ENCODE assay signal across 19 cellular contexts in the genomic region with DNA sequence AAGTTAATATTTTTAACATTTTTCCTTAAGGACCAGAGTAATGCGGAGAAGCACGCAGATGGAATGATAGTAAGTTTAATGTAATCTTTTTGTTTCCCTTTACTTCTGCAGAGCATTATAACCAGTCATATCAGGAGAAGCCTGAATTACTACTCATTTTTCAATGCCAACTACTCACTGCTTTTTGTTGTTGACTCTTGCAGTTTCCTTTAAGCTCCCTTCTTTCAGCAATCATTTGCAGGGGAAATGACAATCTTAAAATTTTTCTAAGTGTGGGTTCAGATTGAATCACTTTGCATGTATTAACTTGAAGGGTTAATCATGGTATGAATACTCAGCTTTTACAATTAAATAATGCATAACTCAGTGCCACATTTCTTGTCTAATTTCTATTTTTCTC.
DNase-seq lines count a peak whose midpoint lies in the region; ATAC-seq and TF ChIP-seq lines count a peak whose summit lies in the region.
"Had no signal": no experiment of that assay in that cellular context is flagged by ENCODE, and none has a peak within 500 bp of the region (broad histone marks: within the 10 kb centered on the region; RNA-seq: fewer than 3 reads in every experiment).

No MANE protein-coding gene starts in this region.

- no peak overlapping the region for H3K56ac ChIP-seq in mesendoderm (ENCODE audit: low read length)

- H4K5ac ChIP-seq in mesendoderm (ENCODE audit: low read length) = no peak overlapping the region

- H2BK5ac ChIP-seq in mesendoderm (ENCODE audit: low read length) = no peak overlapping the region

- ATAC-seq in activated CD4-positive, alpha-beta T cell treated with anti-CD3 and anti-CD28 coated beads for 36 hours = peak; percentile 86
- peak; percentile 37 to 96 for ATAC-seq in activated naive CD4-positive, alpha-beta T cell treated with anti-CD3 and anti-CD28 coated beads, Interleukin-2, amount 50 U/mL, for 72 hours
- no peak for ATAC-seq in naive thymus-derived CD8-positive, alpha-beta T cell
- ATAC-seq: HCT116 had no signal

- peaks cover 33% of the 10 kb centered on the region for H3K36me3 Mint-ChIP-seq in activated CD4-positive, alpha-beta T cell treated with anti-CD3 and anti-CD28 coated beads for 36 hours (ENCODE audit: low read depth)
- H3K36me3 Mint-ChIP-seq in activated CD4-positive, alpha-beta T cell treated with anti-CD3 and anti-CD28 coated beads, Interleukin-2, amount 10 ng/mL, durations not matched to agents 7 days and 5 days (ENCODE audit: low read depth) = peaks cover 25% of the 10 kb centered on the region
- peaks cover 5 to 23% of the 10 kb centered on the region in 2 donors for H3K36me3 Mint-ChIP-seq in activated naive CD4-positive, alpha-beta T cell treated with anti-CD3 and anti-CD28 coated beads, Interleukin-2, amount 50 U/mL, for 72 hours
- peaks cover 13% of the 10 kb centered on the region for H3K36me3 Mint-ChIP-seq in activated naive CD4-positive, alpha-beta T cell treated with anti-CD3 and anti-CD28 coated beads for 36 hours (ENCODE audit: low read depth)
- peaks cover 9 to 53% (median 22%) of the 10 kb centered on the region in 3 donors for H3K36me3 Mint-ChIP-seq in naive thymus-derived CD8-positive, alpha-beta T cell

- H3K9me3 Mint-ChIP-seq in activated CD4-positive, alpha-beta T cell treated with anti-CD3 and anti-CD28 coated beads for 36 hours (ENCODE audit: low read depth) = no peaks in the 10 kb centered on the region
- no peaks in the 10 kb centered on the region for H3K9me3 Mint-ChIP-seq in activated CD4-positive, alpha-beta T cell treated with anti-CD3 and anti-CD28 coated beads, Interleukin-2, amount 10 ng/mL, durations not matched to agents 7 days and 5 days
- H3K9me3 Mint-ChIP-seq in activated naive CD4-positive, alpha-beta T cell treated with anti-CD3 and anti-CD28 coated beads, Interleukin-2, amount 50 U/mL, for 72 hours = no peaks in the 10 kb centered on the region
- peaks cover 2% of the 10 kb centered on the region for H3K9me3 Mint-ChIP-seq in activated naive CD4-positive, alpha-beta T cell treated with anti-CD3 and anti-CD28 coated beads for 36 hours
- peaks cover 0 to 5% (median 0%) of the 10 kb centered on the region in 9 donors for H3K9me3 Mint-ChIP-seq in naive thymus-derived CD8-positive, alpha-beta T cell
- H3K9me3 Mint-ChIP-seq: HFFc6 had no signal

- H3K23ac ChIP-seq in mesendoderm (ENCODE audit: low read length) = no peak overlapping the region

- no peak overlapping the region for H3K4ac ChIP-seq in mesendoderm (ENCODE audit: low read depth, low read length)

- H3K27ac ChIP-seq in mesendoderm (ENCODE audit: low read depth, low read length) = no peak overlapping the region
- H3K27ac ChIP-seq: BLaER1, HL-60 had no signal

- H3K79me1 ChIP-seq in mesendoderm (ENCODE audit: low read length) = no peaks in the 10 kb centered on the region

- no peak for DNase-seq in activated CD4-positive, alpha-beta T cell treated with anti-CD3 and anti-CD28 coated beads for 36 hours
- DNase-seq in activated CD4-positive, alpha-beta T cell treated with anti-CD3 and anti-CD28 coated beads, Interleukin-2, amount 10 ng/mL, durations not matched to agents 7 days and 5 days = no peak
- no peak for DNase-seq in activated naive CD4-positive, alpha-beta T cell treated with anti-CD3 and anti-CD28 coated beads, Interleukin-2, amount 50 U/mL, for 72 hours (ENCODE audit: low spot score in 2 of 2)
- no peak for DNase-seq in activated naive CD4-positive, alpha-beta T cell treated with anti-CD3 and anti-CD28 coated beads for 36 hours
- DNase-seq in epithelial cell of esophagus (ENCODE audit: low read depth) (peak; percentile 64), mesendoderm (no peak)
- no peak for DNase-seq in naive thymus-derived CD8-positive, alpha-beta T cell
- DNase-seq: 8988T; CD4-positive, alpha-beta memory T cell; DMS153; DMS79; GDM1; GOT3; H7; HFFc6 had no signal

- H3K4me2 ChIP-seq in mesendoderm (ENCODE audit: low read length) = no peak overlapping the region
- H3K4me2 ChIP-seq: BLaER1 had no signal

- no peak overlapping the region for H2BK15ac ChIP-seq in mesendoderm (replicated peaks; ENCODE audit: low read depth)

- no peak overlapping the region for H3K9ac ChIP-seq in mesendoderm (ENCODE audit: low read length)
- H3K9ac ChIP-seq: BLaER1 had no signal

- POLR2A ChIA-PET in activated CD4-positive, alpha-beta T cell treated with anti-CD3 and anti-CD28 coated beads for 36 hours (lab: Charles Lee) = interaction anchor here (0.6 kb wide), 1 partner anchor 520 kb away, joined by 4 read pairs; a partner anchor contains a TSS
- POLR2A ChIA-PET in activated CD4-positive, alpha-beta T cell treated with anti-CD3 and anti-CD28 coated beads, Interleukin-2, amount 10 ng/mL, durations not matched to agents 7 days and 5 days (lab: Charles Lee) = no interaction called here
- POLR2A ChIA-PET in naive thymus-derived CD8-positive, alpha-beta T cell (lab: Charles Lee) = no interaction called here

- no peaks in the 10 kb centered on the region for H3K4me1 ChIP-seq in mesendoderm (ENCODE audit: control insufficient read depth, low read depth, low read length)
- H3K4me1 ChIP-seq: BLaER1 had no signal

- peaks cover 26% of the 10 kb centered on the region for H3K4me1 Mint-ChIP-seq in activated CD4-positive, alpha-beta T cell treated with anti-CD3 and anti-CD28 coated beads for 36 hours
- H3K4me1 Mint-ChIP-seq in activated CD4-positive, alpha-beta T cell treated with anti-CD3 and anti-CD28 coated beads, Interleukin-2, amount 10 ng/mL, durations not matched to agents 7 days and 5 days = peaks cover 15% of the 10 kb centered on the region
- H3K4me1 Mint-ChIP-seq in activated naive CD4-positive, alpha-beta T cell treated with anti-CD3 and anti-CD28 coated beads for 36 hours (ENCODE audit: low read depth) = peaks cover 23% of the 10 kb centered on the region
- peaks cover 8 to 24% (median 15%) of the 10 kb centered on the region in 4 donors for H3K4me1 Mint-ChIP-seq in naive thymus-derived CD8-positive, alpha-beta T cell
- H3K4me1 Mint-ChIP-seq: CD14-positive monocyte had no signal

- H3K36me3 ChIP-seq in mesendoderm (ENCODE audit: control insufficient read depth, insufficient read depth, low read length) = no peaks in the 10 kb centered on the region

- no peaks in the 10 kb centered on the region for H3K79me2 ChIP-seq in mesendoderm (ENCODE audit: control insufficient read depth, insufficient read depth, low read length)

- CTCF ChIA-PET in activated CD4-positive, alpha-beta T cell treated with anti-CD3 and anti-CD28 coated beads for 36 hours (lab: Charles Lee) = interaction anchor here (1.3 to 1.8 kb wide), 4 partner anchors 11 to 30 kb away, joined by 3 to 9 read pairs (median 6); no protein-coding TSS in a partner anchor
- CTCF ChIA-PET in activated CD4-positive, alpha-beta T cell treated with anti-CD3 and anti-CD28 coated beads, Interleukin-2, amount 10 ng/mL, durations not matched to agents 7 days and 5 days (lab: Charles Lee) = interaction anchor here (1.7 kb wide), 1 partner anchor 12 kb away, joined by 5 read pairs; no protein-coding TSS in a partner anchor
- CTCF ChIA-PET in activated naive CD4-positive, alpha-beta T cell treated with anti-CD3 and anti-CD28 coated beads for 36 hours (lab: Charles Lee) = no interaction called here

- H3K4me3 ChIP-seq in epithelial cell of esophagus (ENCODE audit: low read length) (no peak overlapping the region), mesendoderm (ENCODE audit: low read length) (no peak overlapping the region)
- H3K4me3 ChIP-seq: BLaER1 had no signal

- no peak for TF ChIP-seq CTCF in epithelial cell of esophagus (IDR thresholded peaks at IDR 0.05; ENCODE audit: insufficient read depth, low read depth, low read length, missing control alignments)

- H3K27me3 Mint-ChIP-seq in activated CD4-positive, alpha-beta T cell treated with anti-CD3 and anti-CD28 coated beads for 36 hours = no peaks in the 10 kb centered on the region
- H3K27me3 Mint-ChIP-seq in activated CD4-positive, alpha-beta T cell treated with anti-CD3 and anti-CD28 coated beads, Interleukin-2, amount 10 ng/mL, durations not matched to agents 7 days and 5 days = no peaks in the 10 kb centered on the region
- H3K27me3 Mint-ChIP-seq in activated naive CD4-positive, alpha-beta T cell treated with anti-CD3 and anti-CD28 coated beads for 36 hours (ENCODE audit: low read depth) = no peaks in the 10 kb centered on the region
- no peaks in the 10 kb centered on the region for H3K27me3 Mint-ChIP-seq in naive thymus-derived CD8-positive, alpha-beta T cell
- H3K27me3 Mint-ChIP-seq: CD4-positive, alpha-beta memory T cell had no signal

- no peak overlapping the region for H2BK120ac ChIP-seq in mesendoderm (ENCODE audit: low read depth, low read length)

- intact Hi-C loops in activated CD4-positive, alpha-beta T cell treated with anti-CD3 and anti-CD28 coated beads for 36 hours (cut with DNase I, micrococcal nuclease) = no loop called here
- intact Hi-C loops in activated naive CD4-positive, alpha-beta T cell treated with anti-CD3 and anti-CD28 coated beads for 36 hours (cut with micrococcal nuclease) = loop anchor here (2.0 kb wide), 1 partner anchor 15 kb away; no protein-coding TSS in a partner anchor

- H3K4me3 Mint-ChIP-seq in activated CD4-positive, alpha-beta T cell treated with anti-CD3 and anti-CD28 coated beads for 36 hours = no peak overlapping the region
- H3K4me3 Mint-ChIP-seq in activated CD4-positive, alpha-beta T cell treated with anti-CD3 and anti-CD28 coated beads, Interleukin-2, amount 10 ng/mL, durations not matched to agents 7 days and 5 days = no peak overlapping the region
- H3K4me3 Mint-ChIP-seq in activated naive CD4-positive, alpha-beta T cell treated with anti-CD3 and anti-CD28 coated beads for 36 hours = no peak overlapping the region
- H3K4me3 Mint-ChIP-seq in naive thymus-derived CD8-positive, alpha-beta T cell = no peak overlapping the region
- H3K4me3 Mint-ChIP-seq: CD14-positive monocyte, HFFc6 had no signal

- no peak overlapping the region for H3K27ac Mint-ChIP-seq in activated CD4-positive, alpha-beta T cell treated with anti-CD3 and anti-CD28 coated beads for 36 hours
- H3K27ac Mint-ChIP-seq in activated CD4-positive, alpha-beta T cell treated with anti-CD3 and anti-CD28 coated beads, Interleukin-2, amount 10 ng/mL, durations not matched to agents 7 days and 5 days = no peak overlapping the region
- H3K27ac Mint-ChIP-seq in activated naive CD4-positive, alpha-beta T cell treated with anti-CD3 and anti-CD28 coated beads, Interleukin-2, amount 50 U/mL, for 72 hours = no peak overlapping the region
- no peak overlapping the region for H3K27ac Mint-ChIP-seq in activated naive CD4-positive, alpha-beta T cell treated with anti-CD3 and anti-CD28 coated beads for 36 hours
- peak overlapping the region in 1 of 10 donors; percentile 1 for H3K27ac Mint-ChIP-seq in naive thymus-derived CD8-positive, alpha-beta T cell
- H3K27ac Mint-ChIP-seq: HFFc6 had no signal

- H3K27me3 ChIP-seq in mesendoderm (ENCODE audit: insufficient read depth, low read length, poor library complexity) = no peaks in the 10 kb centered on the region
- H3K27me3 ChIP-seq: BLaER1 had no signal

- no peak overlapping the region for H2AK5ac ChIP-seq in mesendoderm (ENCODE audit: low read length)

- WGBS in mesendoderm (ENCODE audit: extremely low coverage, insufficient coverage, low lambda C conversion rate) = no CpG with 5 or more reads among the region's 2 CpGs

- no peak overlapping the region for H4K8ac ChIP-seq in mesendoderm (ENCODE audit: low read depth, low read length)

- no peak overlapping the region for H3K18ac ChIP-seq in mesendoderm (ENCODE audit: low read length)

Comparison
In these comparisons a context has a peak if more than half of its experiments do, and no peak if none do; other contexts are left out.
1. ATAC-seq: peak in activated CD4-positive, alpha-beta T cell treated with anti-CD3 and anti-CD28 coated beads for 36 hours (single experiment) and activated naive CD4-positive, alpha-beta T cell treated with anti-CD3 and anti-CD28 coated beads, Interleukin-2, amount 50 U/mL, for 72 hours (2 of 2); none in naive thymus-derived CD8-positive, alpha-beta T cell (0 of 2).